ENCODE assay signal across 8 cellular contexts in genomic region chr15:72117448-72117697, GRCh38. TPM values are rescaled to one million over a fixed set of nuclear protein-coding genes. Genes with fewer than 3 reads are reported as not detected.
A peak's percentile ranks its signal among the peaks of the same experiment; 100 is the strongest.
DNase-seq lines count a peak whose midpoint lies in the region; ATAC-seq and TF ChIP-seq lines count a peak whose summit lies in the region.

No MANE protein-coding gene starts in this region.

- H3K4me3 ChIP-seq in OCI-LY3 (ENCODE audit: low read length) = peak overlapping the region; percentile 87
- peak overlapping the region; percentile 82 to 94 (median 92) for H3K4me3 ChIP-seq in esophagus squamous epithelium
- peak overlapping the region; percentile 91 to 92 for H3K4me3 ChIP-seq in testis

- peak overlapping the region; percentile 93 for H3K4me3 Mint-ChIP-seq in activated T-cell treated with anti-CD3 and anti-CD28 coated beads, Interleukin-2, amount 50 U/mL, for 4 hours
- peak overlapping the region; percentile 97 for H3K4me3 Mint-ChIP-seq in nephron progenitor cell

- no peak for TF ChIP-seq CTCF in OCI-LY3 (IDR thresholded peaks at IDR 0.05; ENCODE audit: low read depth, low read length)
- TF ChIP-seq CTCF in esophagus squamous epithelium (IDR thresholded peaks at IDR 0.05) = no peak
- TF ChIP-seq CTCF in nephron progenitor cell (IDR thresholded peaks at IDR 0.05) = no peak
- no peak for TF ChIP-seq CTCF in testis (IDR thresholded peaks at IDR 0.05)

- H3K9me3 Mint-ChIP-seq in activated T-cell treated with anti-CD3 and anti-CD28 coated beads, Interleukin-2, amount 50 U/mL, for 4 hours = no peaks in the 10 kb centered on the region
- H3K9me3 Mint-ChIP-seq in nephron progenitor cell = no peaks in the 10 kb centered on the region

- H2AFZ ChIP-seq in OCI-LY3 (ENCODE audit: low read depth, low read length) = peak overlapping the region; percentile 54; the same call in 1 of the 2 replicates

- H3K4me1 ChIP-seq in OCI-LY3 (ENCODE audit: low read length) (peaks cover 14% of the 10 kb centered on the region), esophagus squamous epithelium (peaks cover 7 to 54% (median 12%) of the 10 kb centered on the region in 3 donors), testis (no peaks in the 10 kb centered on the region)

- H3K4me1 Mint-ChIP-seq in activated T-cell treated with anti-CD3 and anti-CD28 coated beads, Interleukin-2, amount 50 U/mL, for 4 hours (ENCODE audit: low read depth) = peaks cover 36% of the 10 kb centered on the region
- peaks cover 54% of the 10 kb centered on the region for H3K4me1 Mint-ChIP-seq in nephron progenitor cell

- H3K27ac ChIP-seq in OCI-LY3 (ENCODE audit: low read length) = peak overlapping the region; percentile 72
- peak overlapping the region; percentile 95 to 99 (median 98) for H3K27ac ChIP-seq in esophagus squamous epithelium
- peak overlapping the region; percentile 94 to 97 for H3K27ac ChIP-seq in testis

- ATAC-seq in HG02981 (IDR thresholded peaks at IDR 0.05; ENCODE audit: unreplicated experiment) = peak; percentile 55
- ATAC-seq in activated T-cell treated with anti-CD3 and anti-CD28 coated beads, Interleukin-2, amount 50 U/mL, for 4 hours = peak; percentile 73 to 74

- H3K27me3 ChIP-seq in OCI-LY3 (ENCODE audit: low read depth, low read length) (no peaks in the 10 kb centered on the region), esophagus squamous epithelium (no peaks in the 10 kb centered on the region), testis (no peaks in the 10 kb centered on the region)

- H3K9ac ChIP-seq in OCI-LY3 (ENCODE audit: low read length) = peak overlapping the region; percentile 80

- peaks cover 37% of the 10 kb centered on the region for H4K20me1 ChIP-seq in OCI-LY3 (ENCODE audit: insufficient read depth, low read length)

- H3K79me2 ChIP-seq in OCI-LY3 (ENCODE audit: low read length) = peaks cover 57% of the 10 kb centered on the region

- H3K4me2 ChIP-seq in OCI-LY3 (ENCODE audit: low read length) = peak overlapping the region; percentile 92

- intact Hi-C loops in esophagus squamous epithelium (cut with DNase I) = no loop called here
- intact Hi-C loops in testis (cut with DNase I; ENCODE audit: low total_unique reads) = no loop called here

- peaks cover 2% of the 10 kb centered on the region for H3K27me3 Mint-ChIP-seq in activated T-cell treated with anti-CD3 and anti-CD28 coated beads, Interleukin-2, amount 50 U/mL, for 4 hours (ENCODE audit: low read depth)
- H3K27me3 Mint-ChIP-seq in nephron progenitor cell (ENCODE audit: low read depth, poor library complexity) = peaks cover 7% of the 10 kb centered on the region

- H3K36me3 Mint-ChIP-seq in activated T-cell treated with anti-CD3 and anti-CD28 coated beads, Interleukin-2, amount 50 U/mL, for 4 hours (ENCODE audit: insufficient read depth) = no peaks in the 10 kb centered on the region
- H3K36me3 Mint-ChIP-seq in nephron progenitor cell (ENCODE audit: low read depth) = no peaks in the 10 kb centered on the region

- H3K36me3 ChIP-seq in OCI-LY3 (replicated peaks; ENCODE audit: low read depth, low read length) (no peaks in the 10 kb centered on the region), esophagus squamous epithelium (no peaks in the 10 kb centered on the region), testis (ENCODE audit: low read depth, missing control alignments) (no peaks in the 10 kb centered on the region)

- WGBS in esophagus squamous epithelium, 2 donors = 0 to 4% methylated on average over 3 to 5 of the region's 27 CpGs
- WGBS in testis, 2 donors = 1 to 3% methylated on average over 20 to 27 of the region's 27 CpGs

- peak; percentile 83 for DNase-seq in DMS 273 (lab: John Stamatoyannopoulos, UW; ENCODE audit: unreplicated experiment)
- no peak for DNase-seq in DMS 273 treated with DMSO at 0.1 percent for 48 hours (lab: John Stamatoyannopoulos, UW)
- DNase-seq in activated T-cell treated with anti-CD3 and anti-CD28 coated beads, Interleukin-2, amount 50 U/mL, for 4 hours = peak; percentile 54
- DNase-seq in esophagus squamous epithelium (lab: John Stamatoyannopoulos, UW) = peak; percentile 38
- DNase-seq in nephron progenitor cell = peak; percentile 80
- DNase-seq in testis = peak; percentile 76

- no peaks in the 10 kb centered on the region for H3K9me3 ChIP-seq in OCI-LY3 (ENCODE audit: insufficient read depth, low read length)
- H3K9me3 ChIP-seq in esophagus squamous epithelium = no peaks in the 10 kb centered on the region
- no peaks in the 10 kb centered on the region for H3K9me3 ChIP-seq in testis

- no peak for TF ChIP-seq POLR2A in esophagus squamous epithelium (IDR thresholded peaks at IDR 0.05)
- TF ChIP-seq POLR2A in testis (IDR thresholded peaks at IDR 0.05) = no peak

- H3K27ac Mint-ChIP-seq in nephron progenitor cell = peak overlapping the region; percentile 93

RNA-seq across cellular contexts. Expression of gene MYO9A, which starts 0.6 kb away (rescaled TPM):
- 10 to 100 TPM; 15.9 to 18.9 (median 17.1) TPM for total RNA-seq in activated T-cell treated with anti-CD3 and anti-CD28 coated beads, Interleukin-2, amount 50 U/mL, for 4 hours
- total RNA-seq in esophagus squamous epithelium = 10 to 100 TPM; 18.2 to 62.0 (median 35.0) TPM
- 100 to 1,000 TPM; 103 to 126 TPM for total RNA-seq in testis
- polyA plus RNA-seq in testis (ENCODE audit: insufficient read depth, low read depth, low replicate concordance) = 68.9 TPM

RNA-seq across cellular contexts. Expression of gene SENP8, which starts 0.8 kb away (rescaled TPM):
- total RNA-seq in activated T-cell treated with anti-CD3 and anti-CD28 coated beads, Interleukin-2, amount 50 U/mL, for 4 hours = 1 to 10 TPM; 1.4 to 1.7 (median 1.5) TPM
- total RNA-seq in esophagus squamous epithelium (1 to 10 TPM; 1.5 to 2.8 (median 1.8) TPM), testis (10 to 100 TPM in 1 of 2 donors, 1 to 10 TPM in 1; 8.1 to 17.6 TPM)
- polyA plus RNA-seq in testis (ENCODE audit: insufficient read depth, low read depth, low replicate concordance) = 22.7 TPM
